In the genomic region with DNA sequence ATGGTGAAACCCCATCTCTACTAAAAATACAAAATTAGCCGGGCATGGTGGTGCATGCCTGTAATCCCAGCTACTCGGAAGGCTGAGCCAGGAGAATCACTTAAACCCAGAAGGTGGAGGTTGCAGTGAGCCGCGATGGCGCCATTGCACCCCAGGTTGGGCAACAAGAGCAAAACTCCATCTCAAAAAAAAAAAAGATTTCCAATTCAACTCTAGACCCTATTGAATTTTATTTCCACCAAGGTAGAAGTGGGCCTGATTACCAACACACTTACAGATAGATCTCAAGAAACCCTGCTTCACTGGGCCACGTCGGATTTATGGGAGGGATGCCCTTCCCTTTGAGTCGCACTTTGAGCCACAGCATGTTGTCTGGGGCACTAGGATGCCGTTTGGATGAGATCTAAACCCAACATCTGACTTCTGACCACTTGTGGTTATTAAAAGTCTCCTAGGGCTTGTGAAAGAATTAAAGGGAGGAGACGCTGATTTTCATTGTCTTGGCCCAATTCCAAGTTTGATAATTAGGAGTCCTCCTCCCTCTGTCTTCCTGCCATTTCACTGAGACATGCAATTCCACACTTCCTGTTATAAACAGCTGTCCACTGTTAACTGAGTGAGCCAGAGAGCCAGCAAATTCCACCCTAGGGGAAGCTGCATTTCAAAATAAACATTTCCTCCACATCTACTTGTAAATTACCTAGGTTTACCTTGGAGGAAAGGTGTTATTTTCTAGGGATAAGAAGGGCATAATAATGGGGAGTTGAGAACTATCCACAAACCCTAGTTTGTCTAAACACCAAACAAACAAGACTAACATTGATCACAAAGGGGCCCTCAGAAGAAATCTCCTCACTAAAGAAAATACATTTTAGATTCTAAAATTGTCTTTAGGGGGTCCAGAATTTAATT, we compare ENCODE assay signal across 8 cellular contexts. TPM values are rescaled to one million over a fixed set of nuclear protein-coding genes. Genes with fewer than 3 reads are reported as not detected.
DNase-seq lines count a peak whose midpoint lies in the region; ATAC-seq and TF ChIP-seq lines count a peak whose summit lies in the region.

No MANE protein-coding gene starts in this region.

- H3K36me3 ChIP-seq in mucosa of descending colon (ENCODE audit: low read depth) = no peaks in the 10 kb centered on the region

- H3K9me3 Mint-ChIP-seq in activated CD8-positive, alpha-beta memory T cell treated with anti-CD3 and anti-CD28 coated beads, Interleukin-2, amount 10 ng/mL, durations not matched to agents 7 days and 5 days (ENCODE audit: low read depth) = no peaks in the 10 kb centered on the region

- H3K4me3 ChIP-seq in choroid plexus epithelial cell (ENCODE audit: low read depth, low read length) = no peak overlapping the region
- no peak overlapping the region for H3K4me3 ChIP-seq in mucosa of descending colon

- DNase-seq in Daoy (ENCODE audit: low read depth) (peak; percentile 82), NCI-H2196 (lab: John Stamatoyannopoulos, UW; ENCODE audit: unreplicated experiment) (peak; percentile 85), choroid plexus epithelial cell (ENCODE audit: low read depth) (peak; percentile 85), mucosa of descending colon (peak in 1 of 3 donors; percentile 37)
- DNase-seq in activated naive CD4-positive, alpha-beta T cell treated with anti-CD3 and anti-CD28 coated beads, Interleukin-2, amount 50 U/mL, for 16 hours = no peak
- no peak for DNase-seq in activated CD8-positive, alpha-beta memory T cell treated with anti-CD3 and anti-CD28 coated beads, Interleukin-2, amount 10 ng/mL, durations not matched to agents 7 days and 5 days

- H3K4me3 Mint-ChIP-seq in activated CD8-positive, alpha-beta memory T cell treated with anti-CD3 and anti-CD28 coated beads, Interleukin-2, amount 10 ng/mL, durations not matched to agents 7 days and 5 days = no peak overlapping the region

- H3K27ac Mint-ChIP-seq in activated CD8-positive, alpha-beta memory T cell treated with anti-CD3 and anti-CD28 coated beads, Interleukin-2, amount 10 ng/mL, durations not matched to agents 7 days and 5 days = no peak overlapping the region

- H3K27me3 Mint-ChIP-seq in activated CD8-positive, alpha-beta memory T cell treated with anti-CD3 and anti-CD28 coated beads, Interleukin-2, amount 10 ng/mL, durations not matched to agents 7 days and 5 days = peaks cover 20% of the 10 kb centered on the region

- H3K9me3 ChIP-seq in mucosa of descending colon = no peaks in the 10 kb centered on the region

- CTCF ChIA-PET in activated CD8-positive, alpha-beta memory T cell treated with anti-CD3 and anti-CD28 coated beads, Interleukin-2, amount 10 ng/mL, durations not matched to agents 7 days and 5 days (lab: Charles Lee) = interaction anchor here (3.7 kb wide), 1 partner anchor 26 kb away, joined by 17 read pairs; no protein-coding TSS in a partner anchor

- TF ChIP-seq CTCF in choroid plexus epithelial cell (conservative IDR thresholded peaks at IDR 0.05; ENCODE audit: low read depth, low read length) = no peak
- no peak for TF ChIP-seq CTCF in mucosa of descending colon (IDR thresholded peaks at IDR 0.05)

- no peaks in the 10 kb centered on the region for H3K36me3 Mint-ChIP-seq in activated CD8-positive, alpha-beta memory T cell treated with anti-CD3 and anti-CD28 coated beads, Interleukin-2, amount 10 ng/mL, durations not matched to agents 7 days and 5 days

- ATAC-seq in mucosa of descending colon = peak; percentile 90
- ATAC-seq in GM18519 (IDR thresholded peaks at IDR 0.05; ENCODE audit: low FRiP score, unreplicated experiment) = no peak
- no peak for ATAC-seq in activated CD8-positive, alpha-beta memory T cell treated with anti-CD3 and anti-CD28 coated beads, Interleukin-2, amount 10 ng/mL, durations not matched to agents 7 days and 5 days
- ATAC-seq in GM18909 (IDR thresholded peaks at IDR 0.05; ENCODE audit: poor library complexity, unreplicated experiment) = no peak

- H3K4me1 ChIP-seq in mucosa of descending colon (ENCODE audit: low read depth) = peaks cover 18% of the 10 kb centered on the region

- peaks cover 6% of the 10 kb centered on the region for H3K4me1 Mint-ChIP-seq in activated CD8-positive, alpha-beta memory T cell treated with anti-CD3 and anti-CD28 coated beads, Interleukin-2, amount 10 ng/mL, durations not matched to agents 7 days and 5 days

- intact Hi-C loops in mucosa of descending colon (cut with DNase I, micrococcal nuclease) = no loop called here

RNA-seq across cellular contexts. Expression of a gene that starts 5.2 kb away (rescaled TPM):
- total RNA-seq in Daoy (2014; rRNA removed; shearing (Covaris generic)) = 14.9 and 33.6 TPM in 2 replicates
- total RNA-seq in mucosa of descending colon = 100 to 1,000 TPM in 2 of 3 donors, 10 to 100 TPM in 1; 99.5 to 204 (median 174) TPM
- 10 to 100 TPM; 38.3 TPM for total RNA-seq in activated CD8-positive, alpha-beta memory T cell treated with anti-CD3 and anti-CD28 coated beads, Interleukin-2, amount 10 ng/mL, durations not matched to agents 7 days and 5 days

RNA-seq across cellular contexts. Expression of a gene that starts 55.8 kb away (rescaled TPM):
- 3,733 and 4,039 TPM in 2 replicates for total RNA-seq in Daoy (2014; rRNA removed; shearing (Covaris generic))
- 100 to 1,000 TPM; 383 to 734 (median 494) TPM for total RNA-seq in mucosa of descending colon
- 1,000 to 10,000 TPM; 2,070 to 2,300 TPM for total RNA-seq in activated CD8-positive, alpha-beta memory T cell treated with anti-CD3 and anti-CD28 coated beads, Interleukin-2, amount 10 ng/mL, durations not matched to agents 7 days and 5 days

Comparison
In these comparisons a context has a peak if more than half of its experiments do, and no peak if none do; other contexts are left out.
1. DNase-seq: peak in Daoy (single experiment), NCI-H2196 (single experiment) and choroid plexus epithelial cell (single experiment); none in activated naive CD4-positive, alpha-beta T cell treated with anti-CD3 and anti-CD28 coated beads, Interleukin-2, amount 50 U/mL, for 16 hours (single experiment) and activated CD8-positive, alpha-beta memory T cell treated with anti-CD3 and anti-CD28 coated beads, Interleukin-2, amount 10 ng/mL, durations not matched to agents 7 days and 5 days (single experiment).